18 cellular contexts compared by ENCODE assay signal in genomic region chr15:77001966-77002365, GRCh38. TPM values are rescaled to one million over a fixed set of nuclear protein-coding genes. Genes with fewer than 3 reads are reported as not detected.
A peak's percentile ranks its signal among the peaks of the same experiment; 100 is the strongest.
DNase-seq lines count a peak whose midpoint lies in the region; ATAC-seq and TF ChIP-seq lines count a peak whose summit lies in the region.
"Had no signal": no experiment of that assay in that cellular context is flagged by ENCODE, and none has a peak within 500 bp of the region (broad histone marks: within the 10 kb centered on the region; RNA-seq: fewer than 3 reads in every experiment).

No MANE protein-coding gene starts in this region.

- DNase-seq in Right ventricle myocardium superior (peak; percentile 13), heart right ventricle (no peak), testis (no peak), cardiac septum (ENCODE audit: low spot score) (no peak), osteocyte (ENCODE audit: extremely low spot score, unreplicated experiment) (no peak)
- DNase-seq in effector memory CD8-positive, alpha-beta T cell = no peak
- DNase-seq: caudate nucleus; DMS79; mammary epithelial cell; NCI-H1092; stimulated activated CD4-positive, alpha-beta T cell treated with anti-CD3 and anti-CD28 coated beads, Interleukin-4, amount 100 ng/mL, for 1 hour; upper lobe of left lung had no signal

- no peak overlapping the region for H3K4me3 ChIP-seq in heart right ventricle
- no peak overlapping the region for H3K4me3 ChIP-seq in testis
- H3K4me3 ChIP-seq: gastroesophageal sphincter, right lobe of liver, upper lobe of left lung had no signal

- H3K4me1 Mint-ChIP-seq in effector memory CD8-positive, alpha-beta T cell (ENCODE audit: low read depth in 2 of 2) = peaks cover 72 to 92% of the 10 kb centered on the region in 2 donors
- no peaks in the 10 kb centered on the region for H3K4me1 Mint-ChIP-seq in osteocyte (ENCODE audit: unreplicated experiment)

- H3K9me3 ChIP-seq in heart right ventricle (no peaks in the 10 kb centered on the region), testis (no peaks in the 10 kb centered on the region)
- H3K9me3 ChIP-seq: gastroesophageal sphincter, right lobe of liver, upper lobe of left lung had no signal

- peak overlapping the region; percentile 91 to 98 for H3K27ac Mint-ChIP-seq in effector memory CD8-positive, alpha-beta T cell
- H3K27ac Mint-ChIP-seq in osteocyte (ENCODE audit: unreplicated experiment) = no peak overlapping the region

- H3K4me3 Mint-ChIP-seq in effector memory CD8-positive, alpha-beta T cell = peak overlapping the region; percentile 82 to 97
- no peak overlapping the region for H3K4me3 Mint-ChIP-seq in osteocyte (ENCODE audit: unreplicated experiment)

- peaks cover 44% of the 10 kb centered on the region for H3K36me3 Mint-ChIP-seq in effector memory CD8-positive, alpha-beta T cell (ENCODE audit: insufficient read depth)
- H3K36me3 Mint-ChIP-seq in osteocyte (ENCODE audit: unreplicated experiment) = peaks cover 3% of the 10 kb centered on the region

- H3K36me3 ChIP-seq in heart right ventricle = peaks cover 0 to 4% (median 0%) of the 10 kb centered on the region in 9 donors
- no peaks in the 10 kb centered on the region for H3K36me3 ChIP-seq in testis (ENCODE audit: low read depth, missing control alignments)
- H3K36me3 ChIP-seq: gastroesophageal sphincter, right lobe of liver, upper lobe of left lung had no signal

- H3K27me3 ChIP-seq in heart right ventricle (no peaks in the 10 kb centered on the region), testis (no peaks in the 10 kb centered on the region)
- H3K27me3 ChIP-seq: gastroesophageal sphincter, right lobe of liver, upper lobe of left lung had no signal

- peaks cover 0 to 92% (median 3%) of the 10 kb centered on the region in 9 donors for H3K4me1 ChIP-seq in heart right ventricle
- H3K4me1 ChIP-seq in testis = no peaks in the 10 kb centered on the region
- H3K4me1 ChIP-seq: right lobe of liver had no signal

- no peaks in the 10 kb centered on the region for H3K9me3 Mint-ChIP-seq in effector memory CD8-positive, alpha-beta T cell
- H3K9me3 Mint-ChIP-seq in osteocyte (ENCODE audit: unreplicated experiment) = no peaks in the 10 kb centered on the region

- peak overlapping the region in 1 of 10 donors; percentile 84 for H3K27ac ChIP-seq in heart right ventricle
- peak overlapping the region; percentile 76 for H3K27ac ChIP-seq in VCaP
- no peak overlapping the region for H3K27ac ChIP-seq in testis
- H3K27ac ChIP-seq: right lobe of liver had no signal

- intact Hi-C loops in Right ventricle myocardium superior (cut with DNase I) (no loop called here), heart right ventricle (cut with DNase I) (no loop called here), testis (cut with DNase I; ENCODE audit: low total_unique reads) (no loop called here), cardiac septum (cut with DNase I) (no loop called here)

- TF ChIP-seq POLR2A in testis (IDR thresholded peaks at IDR 0.05) = no peak

- no peak for TF ChIP-seq CTCF in heart right ventricle (IDR thresholded peaks at IDR 0.05)
- no peak for TF ChIP-seq CTCF in VCaP (conservative IDR thresholded peaks at IDR 0.05)
- TF ChIP-seq CTCF in testis (IDR thresholded peaks at IDR 0.05) = no peak
- no peak for TF ChIP-seq CTCF in osteocyte (IDR thresholded peaks at IDR 0.05)

- H3K27me3 Mint-ChIP-seq in effector memory CD8-positive, alpha-beta T cell = no peaks in the 10 kb centered on the region
- peaks cover 26% of the 10 kb centered on the region for H3K27me3 Mint-ChIP-seq in osteocyte (ENCODE audit: unreplicated experiment)

- WGBS in heart right ventricle, 2 donors = 80 to 84% methylated on average over 4 of the region's 4 CpGs
- WGBS in testis, 2 donors = 84 to 91% methylated on average over 4 of the region's 4 CpGs

- ATAC-seq in Right ventricle myocardium superior (ENCODE audit: poor library complexity) = no peak
- ATAC-seq in heart right ventricle = no peak
- ATAC-seq in effector memory CD8-positive, alpha-beta T cell (replicated peaks) = no peak
- ATAC-seq in GM21737 (IDR thresholded peaks at IDR 0.05; ENCODE audit: unreplicated experiment) = no peak
- ATAC-seq: gastroesophageal sphincter, HepG2 had no signal

RNA-seq across cellular contexts. Expression of gene PSTPIP1, which starts 7.0 kb away (rescaled TPM):
- 5.0 TPM for total RNA-seq in Right ventricle myocardium superior
- 10 to 100 TPM in 1 of 10 donors, 1 to 10 TPM in 8, not detected in 1; 1.3 to 10.4 (median 2.9) TPM for total RNA-seq in heart right ventricle
- polyA plus RNA-seq in heart right ventricle = 1 to 10 TPM; 2.4 to 7.8 TPM
- total RNA-seq in testis = 1 to 10 TPM; 5.0 to 8.6 TPM
- polyA plus RNA-seq in testis (ENCODE audit: insufficient read depth, low read depth, low replicate concordance) = 7.9 TPM
- 2.7 TPM for total RNA-seq in cardiac septum
- not detected in 2 replicates for total RNA-seq in osteocyte
- total RNA-seq: endothelial cell of umbilical vein had no signal
- polyA plus RNA-seq: endothelial cell of umbilical vein had no signal
